ENCODE assay signal across 14 cellular contexts in genomic region chr1:183967914-183968313, GRCh38.
"Had no signal": no experiment of that assay in that cellular context is flagged by ENCODE, and none has a peak within 500 bp of the region (broad histone marks: within the 10 kb centered on the region; RNA-seq: fewer than 3 reads in every experiment).

No MANE protein-coding gene starts in this region.

- H3K4me3 ChIP-seq: lung, pancreas had no signal

- H3K27me3 ChIP-seq: pancreas had no signal

- H3K36me3 ChIP-seq: pancreas had no signal

- DNase-seq: activated CD8-positive, alpha-beta memory T cell treated with anti-CD3 and anti-CD28 coated beads, Interleukin-2, amount 50 U/mL, for 4 hours; activated naive CD4-positive, alpha-beta T cell treated with anti-CD3 and anti-CD28 coated beads for 36 hours; activated T-cell treated with anti-CD3 and anti-CD28 coated beads, Interleukin-2, amount 50 U/mL, for 72 hours; cerebellar nuclear complex; endodermal cell; midbrain; pancreas; stimulated activated CD4-positive, alpha-beta T cell treated with anti-CD3 and anti-CD28 coated beads, Interleukin-1b, Interleukin-23, amount 100 ng/mL, for 48 hours; stimulated activated naive B cell treated with anti-CD40 and anti-IgM and Interleukin-4, amounts not matched to agents 10 μg/mL and 1 μg/mL and 100 μg/mL, for 72 hours; SW 1271; trophoblast cell had no signal

- H3K4me1 Mint-ChIP-seq: endodermal cell; stimulated activated naive B cell treated with anti-CD40 and anti-IgM and Interleukin-4, amounts not matched to agents 10 μg/mL and 1 μg/mL and 100 μg/mL, for 72 hours had no signal

- H3K27ac Mint-ChIP-seq: activated naive CD4-positive, alpha-beta T cell treated with anti-CD3 and anti-CD28 coated beads for 36 hours; activated T-cell treated with anti-CD3 and anti-CD28 coated beads, Interleukin-2, amount 50 U/mL, for 72 hours; dendritic cell treated with granulocyte-macrophage colony-stimulating factor and Interleukin-4, amounts not matched to agents 40 ng/mL and 50 ng/mL, for 4 days; endodermal cell; stimulated activated naive B cell treated with anti-CD40 and anti-IgM and Interleukin-4, amounts not matched to agents 10 μg/mL and 1 μg/mL and 100 μg/mL, for 72 hours had no signal

- H3K4me3 Mint-ChIP-seq: activated naive CD4-positive, alpha-beta T cell treated with anti-CD3 and anti-CD28 coated beads for 36 hours; activated T-cell treated with anti-CD3 and anti-CD28 coated beads, Interleukin-2, amount 50 U/mL, for 72 hours; dendritic cell treated with granulocyte-macrophage colony-stimulating factor and Interleukin-4, amounts not matched to agents 40 ng/mL and 50 ng/mL, for 4 days; endodermal cell; stimulated activated naive B cell treated with anti-CD40 and anti-IgM and Interleukin-4, amounts not matched to agents 10 μg/mL and 1 μg/mL and 100 μg/mL, for 72 hours had no signal

- H3K9me3 Mint-ChIP-seq: activated naive CD4-positive, alpha-beta T cell treated with anti-CD3 and anti-CD28 coated beads for 36 hours; dendritic cell treated with granulocyte-macrophage colony-stimulating factor and Interleukin-4, amounts not matched to agents 40 ng/mL and 50 ng/mL, for 4 days; endodermal cell; stimulated activated naive B cell treated with anti-CD40 and anti-IgM and Interleukin-4, amounts not matched to agents 10 μg/mL and 1 μg/mL and 100 μg/mL, for 72 hours had no signal

- ATAC-seq: activated CD4-positive, CD25-positive, alpha-beta regulatory T cell treated with anti-CD3 and anti-CD28 coated beads, Interleukin-2, amount 50 U/mL, for 24 hours; pancreas; stimulated activated naive B cell treated with anti-CD40 and anti-IgM and Interleukin-4, amounts not matched to agents 10 μg/mL and 1 μg/mL and 100 μg/mL, for 72 hours had no signal

- H3K27me3 Mint-ChIP-seq: dendritic cell treated with granulocyte-macrophage colony-stimulating factor and Interleukin-4, amounts not matched to agents 40 ng/mL and 50 ng/mL, for 4 days had no signal

- H3K27ac ChIP-seq: pancreas had no signal

- H3K36me3 Mint-ChIP-seq: stimulated activated naive B cell treated with anti-CD40 and anti-IgM and Interleukin-4, amounts not matched to agents 10 μg/mL and 1 μg/mL and 100 μg/mL, for 72 hours had no signal
